In the genomic region with DNA sequence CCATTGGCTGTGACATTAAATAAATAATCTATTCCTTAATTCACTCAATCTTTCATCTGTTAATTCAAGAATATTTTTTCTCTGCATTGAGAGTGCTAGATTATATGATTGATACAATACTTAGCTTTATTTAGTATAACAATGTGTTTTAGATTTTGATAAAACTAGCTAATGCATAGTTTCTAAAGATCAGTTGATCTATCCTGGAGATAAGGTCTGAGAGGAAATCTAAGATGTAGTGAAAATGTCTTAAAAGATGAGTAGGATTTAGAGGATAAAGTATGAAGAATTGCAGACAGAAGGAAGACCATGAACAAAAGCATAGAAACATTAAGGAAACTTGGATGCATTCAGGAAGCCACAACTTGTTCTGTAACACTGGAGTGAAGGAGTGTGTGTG, we compare ENCODE assay signal across 22 cellular contexts.
"Had no signal": no experiment of that assay in that cellular context is flagged by ENCODE, and none has a peak within 500 bp of the region (broad histone marks: within the 10 kb centered on the region; RNA-seq: fewer than 3 reads in every experiment).

No MANE protein-coding gene starts in this region.

- H3K4me3 ChIP-seq: esophagus squamous epithelium, gastrocnemius medialis, heart right ventricle, left lung, lower lobe of right lung had no signal

- DNase-seq: cortex of kidney; effector CD8-positive, alpha-beta T cell; effector memory CD8-positive, alpha-beta T cell; endodermal cell; erythroblast; esophagus squamous epithelium; foreskin fibroblast; foreskin melanocyte; gastrocnemius medialis; glutamatergic neuron; head of caudate nucleus; heart right ventricle; hippocampal formation; left cardiac atrium; left lung; left ventricle myocardium superior; lower lobe of right lung; mesendoderm; midbrain; naive thymus-derived CD4-positive, alpha-beta T cell; natural killer cell had no signal

- H3K27ac ChIP-seq: gastrocnemius medialis, heart right ventricle, left lung, lower lobe of right lung had no signal

- H3K27me3 ChIP-seq: esophagus squamous epithelium, gastrocnemius medialis, heart right ventricle, left lung had no signal

- H3K9me3 ChIP-seq: esophagus squamous epithelium, gastrocnemius medialis, heart right ventricle, left lung, lower lobe of right lung had no signal

- H3K36me3 ChIP-seq: esophagus squamous epithelium, gastrocnemius medialis, heart right ventricle, left lung, lower lobe of right lung had no signal

- ATAC-seq: effector memory CD8-positive, alpha-beta T cell; esophagus mucosa; gastrocnemius medialis; heart right ventricle; left cardiac atrium; left lung; left ventricle myocardium superior; lower lobe of right lung; naive thymus-derived CD4-positive, alpha-beta T cell; natural killer cell had no signal

- H3K4me1 ChIP-seq: gastrocnemius medialis, heart right ventricle, left lung, lower lobe of right lung had no signal
